In the genomic region with DNA sequence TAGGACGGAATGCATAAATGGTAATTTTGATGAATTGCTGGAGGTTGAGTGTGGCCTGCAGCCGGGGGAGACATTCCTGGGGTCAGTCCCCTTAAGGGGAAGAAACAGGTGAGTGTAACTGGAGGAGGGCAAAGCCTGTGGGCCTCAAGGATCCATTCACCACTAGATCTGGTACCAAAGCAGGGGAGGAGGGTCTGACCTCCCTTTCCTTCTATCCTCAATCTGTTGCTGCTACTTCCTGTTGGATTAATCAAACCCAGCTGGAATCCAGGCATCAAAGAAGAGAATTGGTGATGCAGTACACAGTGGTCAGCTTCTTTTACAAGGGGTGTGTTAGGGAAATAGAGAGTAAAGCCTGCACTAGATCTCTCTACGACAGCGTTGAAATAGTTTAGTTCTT, we compare ENCODE assay signal across 25 cellular contexts. TPM values are rescaled to one million over a fixed set of nuclear protein-coding genes. Genes with fewer than 3 reads are reported as not detected.
DNase-seq lines count a peak whose midpoint lies in the region; ATAC-seq, FAIRE-seq and TF ChIP-seq lines count a peak whose summit lies in the region.
"Had no signal": no experiment of that assay in that cellular context is flagged by ENCODE, and none has a peak within 500 bp of the region (broad histone marks: within the 10 kb centered on the region; RNA-seq: fewer than 3 reads in every experiment).

No MANE protein-coding gene starts in this region.

- no peaks in the 10 kb centered on the region for H3K4me1 ChIP-seq in endothelial cell of umbilical vein (ENCODE audit: control insufficient read depth, extremely low read depth, insufficient read depth, low read length)
- no peaks in the 10 kb centered on the region for H3K4me1 ChIP-seq in osteoblast (ENCODE audit: insufficient read depth, low read length)
- H3K4me1 ChIP-seq in aorta (ENCODE audit: control insufficient read depth in 1 of 2, insufficient read depth in 2 of 2, low read length in 2 of 2), result no peaks in the 10 kb centered on the region

- no peak overlapping the region for H3K9ac ChIP-seq in endothelial cell of umbilical vein (replicated peaks; ENCODE audit: extremely low read depth, insufficient read depth, low read length)

- intact Hi-C loops in endothelial cell of umbilical vein (cut with micrococcal nuclease) (no loop called here), aorta (cut with DNase I) (no loop called here)

- no peak overlapping the region for H3K27ac ChIP-seq in endothelial cell of umbilical vein (ENCODE audit: insufficient read depth, low read depth, low read length)
- H3K27ac ChIP-seq in osteoblast (ENCODE audit: low read depth, low read length), result no peak overlapping the region
- H3K27ac ChIP-seq in aorta (ENCODE audit: low read depth in 1 of 2, low read length in 2 of 2), result no peak overlapping the region
- H3K27ac ChIP-seq: 22Rv1 had no signal

- H3K9me3 ChIP-seq in endothelial cell of umbilical vein (replicated peaks; ENCODE audit: control insufficient read depth, insufficient read depth, low read length) (no peaks in the 10 kb centered on the region), osteoblast (ENCODE audit: low read depth, low read length) (no peaks in the 10 kb centered on the region), aorta (ENCODE audit: control insufficient read depth, low read length) (no peaks in the 10 kb centered on the region)

- H3K4me2 ChIP-seq in endothelial cell of umbilical vein (ENCODE audit: insufficient read depth, low read length) (no peak overlapping the region), osteoblast (ENCODE audit: insufficient read depth, low read length) (no peak overlapping the region)

- H3K27me3 ChIP-seq in endothelial cell of umbilical vein (ENCODE audit: control insufficient read depth in 2 of 2, insufficient read depth in 2 of 2, low read length in 2 of 2) (no peaks in the 10 kb centered on the region), osteoblast (ENCODE audit: insufficient read depth, low read length) (no peaks in the 10 kb centered on the region), aorta (ENCODE audit: control insufficient read depth in 1 of 2, insufficient read depth in 2 of 2, low read length in 1 of 2) (no peaks in the 10 kb centered on the region)

- peaks cover 65 to 76% of the 10 kb centered on the region in 2 donors for H3K4me1 Mint-ChIP-seq in immature natural killer cell
- peaks cover 36 to 37% of the 10 kb centered on the region in 2 donors for H3K4me1 Mint-ChIP-seq in natural killer cell treated with Interleukin-12 subunit alpha and Interleukin-12 subunit beta and Interleukin-15 and Interleukin-18, amount 100 ng/mL, for 72 hours (ENCODE audit: low read depth in 2 of 2)

- no peak overlapping the region for H3K4me3 Mint-ChIP-seq in immature natural killer cell
- H3K4me3 Mint-ChIP-seq in natural killer cell treated with Interleukin-12 subunit alpha and Interleukin-12 subunit beta and Interleukin-15 and Interleukin-18, amount 100 ng/mL, for 72 hours, result no peak overlapping the region
- H3K4me3 Mint-ChIP-seq: B cell had no signal

- CTCF ChIA-PET in endothelial cell of umbilical vein (lab: Charles Lee), result interaction anchor here (1.2 kb wide), 1 partner anchor 297 kb away, joined by 3 read pairs; no protein-coding TSS in a partner anchor

- peaks cover 20 to 34% (median 32%) of the 10 kb centered on the region in 6 donors for H3K9me3 Mint-ChIP-seq in immature natural killer cell
- H3K9me3 Mint-ChIP-seq in natural killer cell treated with Interleukin-12 subunit alpha and Interleukin-12 subunit beta and Interleukin-15 and Interleukin-18, amount 100 ng/mL, for 72 hours, result peaks cover 19% of the 10 kb centered on the region

- no peak for FAIRE-seq in endothelial cell of umbilical vein (lab: Jason Lieb, UNC)
- FAIRE-seq: HTR-8/SVneo had no signal

- H3K79me2 ChIP-seq in endothelial cell of umbilical vein (ENCODE audit: control insufficient read depth, insufficient read depth, low read length) (no peaks in the 10 kb centered on the region), osteoblast (ENCODE audit: insufficient read depth, low read length) (no peaks in the 10 kb centered on the region)

- peak overlapping the region in 4 of 6 donors; percentile 36 to 75 (median 58) for H3K27ac Mint-ChIP-seq in immature natural killer cell
- H3K27ac Mint-ChIP-seq in natural killer cell treated with Interleukin-12 subunit alpha and Interleukin-12 subunit beta and Interleukin-15 and Interleukin-18, amount 100 ng/mL, for 72 hours, result no peak overlapping the region
- H3K27ac Mint-ChIP-seq: B cell, IgD-negative memory B cell had no signal

- H3K4me3 ChIP-seq in endothelial cell of umbilical vein (replicated peaks in 1 of 3; ENCODE audit: insufficient read depth in 1 of 3, low read depth in 1 of 3, low read length in 3 of 3), result no peak overlapping the region
- no peak overlapping the region for H3K4me3 ChIP-seq in osteoblast (ENCODE audit: insufficient read depth, low read length)
- no peak overlapping the region for H3K4me3 ChIP-seq in aorta (ENCODE audit: low read length in 2 of 2)

- peaks cover 6 to 28% (median 26%) of the 10 kb centered on the region in 3 donors for H3K36me3 Mint-ChIP-seq in immature natural killer cell
- H3K36me3 Mint-ChIP-seq in natural killer cell treated with Interleukin-12 subunit alpha and Interleukin-12 subunit beta and Interleukin-15 and Interleukin-18, amount 100 ng/mL, for 72 hours, result peaks cover 24% of the 10 kb centered on the region

- H2AFZ ChIP-seq in endothelial cell of umbilical vein (ENCODE audit: low read depth, low read length) (peak overlapping the region; percentile 38), osteoblast (ENCODE audit: low read length) (peak overlapping the region; percentile 27)

- peak; percentile 13 for DNase-seq in NCI-H146 (lab: John Stamatoyannopoulos, UW)
- no peak for DNase-seq in NCI-H146 treated with DMSO at 0.1 percent for 48 hours (lab: John Stamatoyannopoulos, UW; ENCODE audit: unreplicated experiment)
- DNase-seq in endothelial cell of umbilical vein (ENCODE audit: low read depth, low spot score), result no peak
- DNase-seq in immature natural killer cell, result no peak
- DNase-seq in osteoblast (ENCODE audit: insufficient read length, low spot score, missing footprints), result no peak
- DNase-seq in activated T-cell treated with anti-CD3 and anti-CD28 coated beads, Interleukin-2, amount 50 U/mL, for 1 hour, result no peak
- no peak for DNase-seq in aorta
- DNase-seq in natural killer cell treated with Interleukin-12 subunit alpha and Interleukin-12 subunit beta and Interleukin-15 and Interleukin-18, amount 100 ng/mL, for 72 hours (ENCODE audit: low spot score), result no peak
- DNase-seq: DMS153, GDM1, Kasumi-1, MM.1S, NCI-H1092, NCI-H1436 treated with DMSO at 0.1 percent for 48 hours, NCI-H2081 treated with DMSO at 0.1 percent for 48 hours, NCI-H82, OCI-M1, SHP77 had no signal

- H4K20me1 ChIP-seq in endothelial cell of umbilical vein (replicated peaks; ENCODE audit: control insufficient read depth, extremely low read depth, insufficient read depth, low read length) (no peaks in the 10 kb centered on the region), osteoblast (ENCODE audit: insufficient read depth, low read length) (no peaks in the 10 kb centered on the region)

- no peaks in the 10 kb centered on the region for H3K9me1 ChIP-seq in endothelial cell of umbilical vein (replicated peaks; ENCODE audit: control insufficient read depth, extremely low read depth, insufficient read depth, low read length)

- H3K36me3 ChIP-seq in endothelial cell of umbilical vein (ENCODE audit: control insufficient read depth in 2 of 2, extremely low read depth in 1 of 2, insufficient read depth in 2 of 2, low read length in 2 of 2), result no peaks in the 10 kb centered on the region
- H3K36me3 ChIP-seq in osteoblast (ENCODE audit: insufficient read depth, low read length), result no peaks in the 10 kb centered on the region
- H3K36me3 ChIP-seq in aorta (ENCODE audit: control insufficient read depth in 1 of 2, insufficient read depth in 2 of 2, low read length in 1 of 2), result no peaks in the 10 kb centered on the region

- 78 to 82% methylated on average over 4 of the region's 4 CpGs for whole genome bisulfite sequencing in aorta, 2 donors

- H3K27me3 Mint-ChIP-seq in immature natural killer cell (ENCODE audit: low read depth in 3 of 3), result peaks cover 0 to 3% (median 0%) of the 10 kb centered on the region in 3 donors
- H3K27me3 Mint-ChIP-seq in natural killer cell treated with Interleukin-12 subunit alpha and Interleukin-12 subunit beta and Interleukin-15 and Interleukin-18, amount 100 ng/mL, for 72 hours, result no peaks in the 10 kb centered on the region
- H3K27me3 Mint-ChIP-seq: B cell, IgD-negative memory B cell had no signal

- BruUV-seq in endothelial cell of umbilical vein (replicated peaks; lab: Mats Ljungman, UMichigan), result no TSS peak

- dilution Hi-C loops in endothelial cell of umbilical vein (cut with MboI; ENCODE audit: extremely low pct_ligation_motif_present, low sequenced_read_pairs), result no loop called here

- TF ChIP-seq CTCF in endothelial cell of umbilical vein (IDR thresholded peaks at IDR 0.05; ENCODE audit: extremely low read depth in 1 of 2, insufficient read depth in 1 of 2, low read depth in 1 of 2, low read length in 2 of 2), result no peak
- TF ChIP-seq CTCF in osteoblast (IDR thresholded peaks at IDR 0.05; ENCODE audit: extremely low read depth, low read depth, low read length), result no peak

- POLR2A ChIA-PET in endothelial cell of umbilical vein (lab: Charles Lee), result no interaction called here

- no peak for ATAC-seq in aorta (ENCODE audit: low FRiP score)
- no peak for ATAC-seq in natural killer cell treated with Interleukin-12 subunit alpha and Interleukin-12 subunit beta and Interleukin-15 and Interleukin-18, amount 100 ng/mL, for 72 hours
- ATAC-seq: HCT116 had no signal

- TF ChIP-seq POLR2A in endothelial cell of umbilical vein (IDR thresholded peaks at IDR 0.05; ENCODE audit: low read depth, low read length), result no peak

RNA-seq across cellular contexts. Expression of gene ABCA9, which starts 8.6 kb away (rescaled TPM):
- total RNA-seq in endothelial cell of umbilical vein, result 2.0 and 2.7 TPM in 2 replicates
- polyA plus RNA-seq in endothelial cell of umbilical vein, result 1.9 and 7.7 TPM in 2 replicates
- 0.65 and 11.6 TPM in 2 replicates for polyA plus RNA-seq in endothelial cell of umbilical vein (2011; cell fraction: cytosol; rRNA removed)
- 19.7 and 20.1 TPM in 2 replicates for polyA plus RNA-seq in endothelial cell of umbilical vein (2011; cell fraction: nucleus; rRNA removed)
- polyA plus RNA-seq in endothelial cell of umbilical vein (2012), result 2.3 and 3.9 TPM in 2 replicates
- 19.4 and 24.0 TPM in 2 replicates for polyA minus RNA-seq in endothelial cell of umbilical vein
- not detected for polyA minus RNA-seq in endothelial cell of umbilical vein (2011; cell fraction: cytosol; rRNA and poly(A)+ RNA removed)
- 57.3 and 68.2 TPM in 2 replicates for polyA minus RNA-seq in endothelial cell of umbilical vein (2011; cell fraction: nucleus; rRNA and poly(A)+ RNA removed)
- under 1 TPM in 1 of 3 donors, not detected in 2; 0.47 TPM for polyA plus RNA-seq in immature natural killer cell
- 16.8 and 23.2 TPM in 2 replicates for total RNA-seq in osteoblast
- 100 to 1,000 TPM in 1 of 2 donors, 10 to 100 TPM in 1; 25.1 to 100 TPM for total RNA-seq in aorta
- 10 to 100 TPM in 1 of 2 donors, 1 to 10 TPM in 1; 1.4 to 25.0 TPM for polyA plus RNA-seq in aorta
- under 1 TPM in 1 of 2 donors, not detected in 1; 0.12 TPM for total RNA-seq in natural killer cell treated with Interleukin-12 subunit alpha and Interleukin-12 subunit beta and Interleukin-15 and Interleukin-18, amount 100 ng/mL, for 72 hours
- total RNA-seq: Daoy, RPMI7951 had no signal
- polyA plus RNA-seq: IgD-negative memory B cell had no signal

Comparison
In these comparisons a context has a peak if more than half of its experiments do, and no peak if none do; other contexts are left out.
1. H3K27ac Mint-ChIP-seq: peak in immature natural killer cell (4 of 6); none in natural killer cell treated with Interleukin-12 subunit alpha and Interleukin-12 subunit beta and Interleukin-15 and Interleukin-18, amount 100 ng/mL, for 72 hours (0 of 2).